ENCODE assay signal across 32 cellular contexts in genomic region chr16:3988824-3989223, GRCh38.
"Had no signal": no experiment of that assay in that cellular context is flagged by ENCODE, and none has a peak within 500 bp of the region (broad histone marks: within the 10 kb centered on the region; RNA-seq: fewer than 3 reads in every experiment).

No MANE protein-coding gene starts in this region.

- H3K27ac ChIP-seq: brain microvascular endothelial cell, Peyer's patch, VCaP had no signal

- ATAC-seq: activated CD8-positive, alpha-beta memory T cell treated with anti-CD3 and anti-CD28 coated beads, Interleukin-2, amount 10 ng/mL, durations not matched to agents 7 days and 5 days; activated naive CD8-positive, alpha-beta T cell treated with anti-CD3 and anti-CD28 coated beads, Interleukin-2, amount 50 U/mL, for 24 hours; PC-3; SK-N-SH treated with all-trans-retinoic acid at 6 μM for 48 hours; T-cell had no signal

- H3K4me3 ChIP-seq: Peyer's patch had no signal

- H3K27me3 ChIP-seq: brain microvascular endothelial cell, Peyer's patch had no signal

- DNase-seq: activated CD4-positive, alpha-beta memory T cell treated with anti-CD3 and anti-CD28 coated beads, Interleukin-2, amount 10 ng/mL, durations not matched to agents 7 days and 5 days; activated CD4-positive, alpha-beta T cell treated with anti-CD3 and anti-CD28 coated beads for 1 hour; activated CD4-positive, alpha-beta T cell treated with anti-CD3 and anti-CD28 coated beads for 48 hours; activated CD4-positive, CD25-positive, alpha-beta regulatory T cell; activated CD8-positive, alpha-beta memory T cell treated with anti-CD3 and anti-CD28 coated beads for 24 hours; activated CD8-positive, alpha-beta memory T cell treated with anti-CD3 and anti-CD28 coated beads, Interleukin-2, amount 10 ng/mL, durations not matched to agents 7 days and 5 days; activated CD8-positive, alpha-beta memory T cell treated with anti-CD3 and anti-CD28 coated beads, Interleukin-2, amount 50 U/mL, for 48 hours; activated effector memory CD4-positive, alpha-beta T cell treated with Interleukin-2 at 50 U/mL for 16 hours; activated naive CD4-positive, alpha-beta T cell treated with anti-CD3 and anti-CD28 coated beads, Interleukin-2, amount 10 ng/mL, durations not matched to agents 7 days and 5 days; activated naive CD8-positive, alpha-beta T cell treated with anti-CD3 and anti-CD28 coated beads, Interleukin-2, amount 50 U/mL, for 24 hours; activated T-cell treated with anti-CD3 and anti-CD28 coated beads, Interleukin-2, amount 50 U/mL, for 48 hours; anterior cingulate cortex; brain microvascular endothelial cell; central memory CD4-positive, alpha-beta T cell; Karpas-422; KBM-7; NCI-H1105; NCI-H1694 treated with DMSO at 0.1 percent for 48 hours; NCI-H2029; NCI-H446 treated with DMSO at 0.1 percent for 48 hours; NCI-H524; NCI-H69; NK-92 treated with Interleukin-12 subunit alpha and Interleukin-12 subunit beta, amount 100 ng/mL, for 24 hours; PC-3; Peyer's patch; RPMI8226; SHP77 treated with DMSO at 0.1 percent for 48 hours; T-cell; T-helper 2 cell; T-helper 9 cell had no signal

- H3K36me3 ChIP-seq: brain microvascular endothelial cell had no signal

- H3K4me1 ChIP-seq: Peyer's patch had no signal

- H3K9me3 ChIP-seq: Peyer's patch had no signal
